Comparison of ENCODE assay signal across 27 cellular contexts in the genomic region with DNA sequence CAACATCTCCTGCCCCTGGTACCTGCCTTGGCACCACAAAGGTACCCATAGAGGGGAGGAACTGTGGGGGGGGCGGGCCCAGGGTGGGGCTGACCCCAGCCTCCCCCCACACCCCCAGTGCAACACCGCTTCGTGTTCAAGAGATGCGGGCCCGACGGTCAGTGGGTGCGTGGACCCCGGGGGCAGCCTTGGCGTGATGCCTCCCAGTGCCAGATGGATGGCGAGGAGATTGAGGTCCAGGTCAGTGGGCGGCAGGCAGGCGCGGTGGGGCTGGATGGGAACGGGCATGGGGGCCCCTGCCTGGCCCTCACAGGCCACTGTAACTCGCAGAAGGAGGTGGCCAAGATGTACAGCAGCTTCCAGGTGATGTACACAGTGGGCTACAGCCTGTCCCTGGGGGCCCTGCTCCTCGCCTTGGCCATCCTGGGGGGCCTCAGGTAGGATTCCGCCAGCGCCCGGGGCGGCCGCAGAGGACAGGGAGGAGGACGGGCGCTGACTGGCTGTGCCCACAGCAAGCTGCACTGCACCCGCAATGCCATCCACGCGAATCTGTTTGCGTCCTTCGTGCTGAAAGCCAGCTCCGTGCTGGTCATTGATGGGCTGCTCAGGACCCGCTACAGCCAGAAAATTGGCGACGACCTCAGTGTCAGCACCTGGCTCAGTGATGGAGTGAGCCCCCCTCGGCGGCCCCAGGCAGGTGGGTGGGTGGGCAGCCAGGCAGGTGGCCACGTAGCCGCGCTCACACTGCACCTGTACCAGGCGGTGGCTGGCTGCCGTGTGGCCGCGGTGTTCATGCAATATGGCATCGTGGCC. TPM values are rescaled to one million over a fixed set of nuclear protein-coding genes. Genes with fewer than 3 reads are reported as not detected.
"Had no signal": no experiment of that assay in that cellular context is flagged by ENCODE, and none has a peak within 500 bp of the region (broad histone marks: within the 10 kb centered on the region; RNA-seq: fewer than 3 reads in every experiment).

No MANE protein-coding gene starts in this region.

- H3K27ac ChIP-seq: HL-60, SJSA1, SK-N-MC had no signal

- DNase-seq: KBM-7, MV-4-11, NCI-H1048, NCI-H1105, NCI-H1417, NCI-H1436 treated with DMSO at 0.1 percent for 48 hours, NCI-H187, NCI-H2029, NCI-H2081 treated with DMSO at 0.1 percent for 48 hours, NCI-H2171 treated with DMSO at 0.1 percent for 48 hours, NCI-H345, NCI-H446 treated with DMSO at 0.1 percent for 48 hours, NCI-H510A treated with DMSO at 0.1 percent for 48 hours, NCI-H526, NCI-H82, PC-3, Right ventricle myocardium superior, SIG-M5 had no signal

- ATAC-seq: Panc1, PC-3 had no signal

- H3K36me3 ChIP-seq: SJSA1 had no signal

- FAIRE-seq: HTR-8/SVneo had no signal

- H3K4me3 ChIP-seq: SJSA1, SK-N-MC had no signal

RNA-seq across cellular contexts. Expression of a gene that starts 7.1 kb away (rescaled TPM):
- total RNA-seq: LHCN-M2, MCF 10A, OCI-LY7, Right ventricle myocardium superior, RPMI7951, SJSA1 had no signal

RNA-seq across cellular contexts. Expression of a gene that starts 23.8 kb away (rescaled TPM):
- total RNA-seq: LHCN-M2, MCF 10A, OCI-LY7, PC-3, Right ventricle myocardium superior, RPMI7951, SJSA1 had no signal
